In genomic region chr10:31526681-31527080, GRCh38 we compare ENCODE assay signal across 16 cellular contexts.
A peak's percentile ranks its signal among the peaks of the same experiment; 100 is the strongest.
DNase-seq lines count a peak whose midpoint lies in the region; ATAC-seq and TF ChIP-seq lines count a peak whose summit lies in the region.
"Had no signal": no experiment of that assay in that cellular context is flagged by ENCODE, and none has a peak within 500 bp of the region (broad histone marks: within the 10 kb centered on the region; RNA-seq: fewer than 3 reads in every experiment).

No MANE protein-coding gene starts in this region.

- peak in 1 of 2 donors; percentile 76 for ATAC-seq in lower lobe of right lung
- ATAC-seq: naive thymus-derived CD4-positive, alpha-beta T cell; right lobe of liver had no signal

- no peak overlapping the region for H3K4me3 Mint-ChIP-seq in type B pancreatic cell
- H3K4me3 Mint-ChIP-seq in CD8-positive, alpha-beta memory T cell, result no peak overlapping the region

- no peaks in the 10 kb centered on the region for H3K9me3 ChIP-seq in lower lobe of right lung
- H3K9me3 ChIP-seq in CD8-positive, alpha-beta memory T cell (ENCODE audit: low read length), result no peaks in the 10 kb centered on the region
- H3K9me3 ChIP-seq: right lobe of liver had no signal

- DNase-seq in EH (ENCODE audit: low read depth) (peak; percentile 35), KBM-7 (peak; percentile 53), amniotic epithelial cell (ENCODE audit: low read depth) (peak; percentile 50), lower lobe of right lung (peak; percentile 52), type B pancreatic cell (ENCODE audit: extremely low spot score, unreplicated experiment) (no peak)
- DNase-seq in activated CD8-positive, alpha-beta memory T cell treated with anti-CD3 and anti-CD28 coated beads, Interleukin-2, amount 50 U/mL, for 4 hours, result no peak
- no peak for DNase-seq in CD8-positive, alpha-beta memory T cell
- DNase-seq: amniotic stem cell; effector memory CD4-positive, alpha-beta T cell; kidney glomerular epithelial cell; naive thymus-derived CD4-positive, alpha-beta T cell; NCI-H1105; NCI-H446; right lobe of liver had no signal

- POLR2A ChIA-PET in CD8-positive, alpha-beta memory T cell (lab: Charles Lee), result no interaction called here

- no peaks in the 10 kb centered on the region for H3K4me1 Mint-ChIP-seq in type B pancreatic cell (ENCODE audit: unreplicated experiment)
- peaks cover 0 to 4% (median 2%) of the 10 kb centered on the region in 3 donors for H3K4me1 Mint-ChIP-seq in CD8-positive, alpha-beta memory T cell

- peaks cover 24% of the 10 kb centered on the region for H3K36me3 ChIP-seq in lower lobe of right lung
- H3K36me3 ChIP-seq in CD8-positive, alpha-beta memory T cell (ENCODE audit: insufficient read depth, low read length), result peaks cover 15% of the 10 kb centered on the region

- H3K27ac Mint-ChIP-seq in type B pancreatic cell, result no peak overlapping the region
- H3K27ac Mint-ChIP-seq in CD8-positive, alpha-beta memory T cell, result peak overlapping the region in 2 of 8 donors; percentile 54 to 63

- no peaks in the 10 kb centered on the region for H3K27me3 Mint-ChIP-seq in type B pancreatic cell
- no peaks in the 10 kb centered on the region for H3K27me3 Mint-ChIP-seq in CD8-positive, alpha-beta memory T cell
- H3K27me3 Mint-ChIP-seq: naive thymus-derived CD4-positive, alpha-beta T cell had no signal

- H3K27me3 ChIP-seq in lower lobe of right lung (ENCODE audit: low read depth), result no peaks in the 10 kb centered on the region
- H3K27me3 ChIP-seq in CD8-positive, alpha-beta memory T cell (ENCODE audit: insufficient read depth, low read length, poor library complexity, severe bottlenecking), result no peaks in the 10 kb centered on the region
- H3K27me3 ChIP-seq: right lobe of liver had no signal

- in situ Hi-C loops in KBM-7 (cut with MboI; ENCODE audit: low pct_unique_long_range_greater_than_20kb, low sequenced_read_pairs), result no loop called here

- intact Hi-C loops in lower lobe of right lung (cut with DNase I), result no loop called here

- no peak overlapping the region for H3K4me3 ChIP-seq in lower lobe of right lung
- no peak overlapping the region for H3K4me3 ChIP-seq in CD8-positive, alpha-beta memory T cell (ENCODE audit: low read length)
- H3K4me3 ChIP-seq: right lobe of liver had no signal

- H3K4me1 ChIP-seq in lower lobe of right lung, result no peaks in the 10 kb centered on the region
- H3K4me1 ChIP-seq in CD8-positive, alpha-beta memory T cell (ENCODE audit: insufficient read depth, low read length), result no peaks in the 10 kb centered on the region
- H3K4me1 ChIP-seq: right lobe of liver had no signal

- no peaks in the 10 kb centered on the region for H3K9me3 Mint-ChIP-seq in type B pancreatic cell
- no peaks in the 10 kb centered on the region for H3K9me3 Mint-ChIP-seq in CD8-positive, alpha-beta memory T cell

- CTCF ChIA-PET in CD8-positive, alpha-beta memory T cell (lab: Charles Lee), result no interaction called here

- H3K27ac ChIP-seq in lower lobe of right lung, result no peak overlapping the region
- no peak overlapping the region for H3K27ac ChIP-seq in CD8-positive, alpha-beta memory T cell (ENCODE audit: low read depth, low read length)
- H3K27ac ChIP-seq: C4-2B, right lobe of liver, RWPE1 had no signal

- peaks cover 14% of the 10 kb centered on the region for H3K36me3 Mint-ChIP-seq in type B pancreatic cell
- peaks cover 22 to 59% (median 25%) of the 10 kb centered on the region in 3 donors for H3K36me3 Mint-ChIP-seq in CD8-positive, alpha-beta memory T cell

- TF ChIP-seq CTCF in lower lobe of right lung (IDR thresholded peaks at IDR 0.05) (no peak), type B pancreatic cell (conservative IDR thresholded peaks at IDR 0.05) (no peak)

Comparison
In these comparisons a context has a peak if more than half of its experiments do, and no peak if none do; other contexts are left out.
1. DNase-seq: peak in EH (single experiment), KBM-7 (single experiment), amniotic epithelial cell (single experiment) and lower lobe of right lung (single experiment); none in activated CD8-positive, alpha-beta memory T cell treated with anti-CD3 and anti-CD28 coated beads, Interleukin-2, amount 50 U/mL, for 4 hours (single experiment), type B pancreatic cell (single experiment) and CD8-positive, alpha-beta memory T cell (0 of 5).